Comparison of ENCODE assay signal across 1 cellular context in the genomic region with DNA sequence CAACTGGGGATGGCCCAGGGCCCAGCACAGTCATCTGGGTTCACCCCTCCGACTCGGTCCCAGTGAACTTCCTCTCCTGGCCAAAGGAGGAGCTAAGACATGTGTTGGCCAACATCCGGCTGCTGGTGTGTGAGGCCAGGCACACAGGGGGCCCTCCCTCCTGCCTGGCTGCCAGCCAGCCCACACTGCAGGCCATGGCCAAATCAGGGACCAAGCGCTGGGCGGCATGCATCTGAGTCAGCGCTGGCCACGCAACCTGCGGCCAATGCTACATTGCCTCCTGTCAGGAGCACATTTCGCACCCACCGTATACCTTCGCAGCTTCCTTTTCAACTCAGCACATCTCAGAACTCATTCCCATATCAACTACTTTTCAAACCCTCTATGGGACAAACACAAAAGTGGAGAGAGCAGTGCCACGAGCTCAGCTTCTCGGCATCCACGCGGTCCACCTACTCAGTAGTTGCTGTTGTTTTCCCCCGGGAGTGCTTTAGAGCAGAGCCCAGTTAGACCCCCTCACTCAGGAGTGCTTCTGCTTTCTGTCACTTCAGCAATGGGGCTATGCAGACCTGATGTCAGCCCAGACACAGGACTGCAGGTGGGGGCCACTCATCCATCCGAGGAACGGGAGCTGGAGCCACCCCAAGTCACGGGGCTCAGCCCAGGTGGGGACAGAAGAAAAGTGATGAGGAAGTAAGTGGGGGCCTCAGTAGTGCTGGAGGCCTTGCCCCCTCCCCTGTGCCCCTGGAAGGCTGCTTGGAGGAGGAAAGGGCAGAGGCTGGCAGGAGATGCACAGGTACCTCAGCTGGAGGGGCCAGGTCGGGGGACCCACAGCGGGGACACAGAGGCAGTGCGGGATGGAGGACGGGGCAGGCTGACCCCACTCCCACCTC.
TF ChIP-seq lines count a peak whose summit lies in the region.

No MANE protein-coding gene starts in this region.

TF ChIP-seq in HEK293, 187 proteins besides CTCF, POLR2A, EP300 and RAD21 (continued from another document and continues in another):
- no peak for TF ChIP-seq YY2 (tag by site-specific recombination; IDR thresholded peaks at IDR 0.05)
- no peak; the same call in 1 of the 2 replicates for TF ChIP-seq ZNF10 (tag by site-specific recombination; IDR thresholded peaks at IDR 0.05)
- no peak for TF ChIP-seq ZNF398 (tag by site-specific recombination; IDR thresholded peaks at IDR 0.05)
- peak; percentile 26; the same call in 1 of the 2 replicates for TF ChIP-seq ZNF341 (tag by site-specific recombination; IDR thresholded peaks at IDR 0.05; ENCODE audit: low read depth)
- TF ChIP-seq, protein P1, sequence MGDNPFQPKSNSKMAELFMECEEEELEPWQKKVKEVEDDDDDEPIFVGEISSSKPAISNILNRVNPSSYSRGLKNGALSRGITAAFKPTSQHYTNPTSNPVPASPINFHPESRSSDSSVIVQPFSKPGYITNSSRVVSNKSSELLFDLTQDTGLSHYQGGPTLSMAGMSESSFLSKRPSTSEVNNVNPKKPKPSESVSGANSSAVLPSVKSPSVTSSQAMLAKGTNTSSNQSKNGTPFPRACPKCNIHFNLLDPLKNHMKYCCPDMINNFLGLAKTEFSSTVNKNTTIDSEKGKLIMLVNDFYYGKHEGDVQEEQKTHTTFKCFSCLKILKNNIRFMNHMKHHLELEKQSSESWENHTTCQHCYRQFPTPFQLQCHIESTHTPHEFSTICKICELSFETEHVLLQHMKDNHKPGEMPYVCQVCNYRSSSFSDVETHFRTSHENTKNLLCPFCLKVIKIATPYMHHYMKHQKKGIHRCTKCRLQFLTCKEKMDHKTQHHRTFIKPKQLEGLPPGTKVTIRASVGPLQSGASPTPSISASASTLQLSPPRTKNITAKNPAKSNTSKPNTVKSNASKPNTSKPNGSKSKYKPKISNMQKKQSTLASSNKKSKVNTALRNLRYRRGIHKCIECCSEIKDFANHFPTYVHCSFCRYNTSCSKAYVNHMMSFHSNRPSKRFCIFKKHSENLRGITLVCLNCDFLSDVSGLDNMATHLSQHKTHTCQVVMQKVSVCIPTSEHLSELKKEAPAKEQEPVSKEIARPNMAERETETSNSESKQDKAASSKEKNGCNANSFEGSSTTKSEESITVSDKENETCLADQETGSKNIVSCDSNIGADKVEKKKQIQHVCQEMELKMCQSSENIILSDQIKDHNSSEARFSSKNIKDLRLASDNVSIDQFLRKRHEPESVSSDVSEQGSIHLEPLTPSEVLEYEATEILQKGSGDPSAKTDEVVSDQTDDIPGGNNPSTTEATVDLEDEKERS (tag by site-specific recombination; IDR thresholded peaks at IDR 0.05), result no peak
- no peak for TF ChIP-seq ZNF513 (tag by site-specific recombination; IDR thresholded peaks at IDR 0.05)
- TF ChIP-seq ZIC2 (tag by site-specific recombination; IDR thresholded peaks at IDR 0.05), result peak; percentile 86
- TF ChIP-seq ZNF146 (tag by site-specific recombination; IDR thresholded peaks at IDR 0.05), result no peak
- TF ChIP-seq SALL2 (tag by site-specific recombination; IDR thresholded peaks at IDR 0.05; ENCODE audit: borderline replicate concordance), result no peak
- TF ChIP-seq ZSCAN30 (tag by site-specific recombination; IDR thresholded peaks at IDR 0.05), result no peak
- peak; percentile 32; the same call in 1 of the 2 replicates for TF ChIP-seq ZFHX2 (tag by site-specific recombination; conservative IDR thresholded peaks at IDR 0.05)
- peak; percentile 53 for TF ChIP-seq KLF1 (tag by site-specific recombination; IDR thresholded peaks at IDR 0.05)
- TF ChIP-seq MYNN (tag by site-specific recombination; IDR thresholded peaks at IDR 0.05; ENCODE audit: borderline replicate concordance), result no peak
- TF ChIP-seq REPIN1 (tag by site-specific recombination; IDR thresholded peaks at IDR 0.05; ENCODE audit: low read depth), result no peak
- TF ChIP-seq ZNF48 (tag by site-specific recombination; IDR thresholded peaks at IDR 0.05), result no peak
- no peak for TF ChIP-seq ZNF223 (tag by site-specific recombination; IDR thresholded peaks at IDR 0.05)
- no peak for TF ChIP-seq ZNF555 (tag by site-specific recombination; conservative IDR thresholded peaks at IDR 0.05)
- no peak for TF ChIP-seq ZNF248 (tag by site-specific recombination; IDR thresholded peaks at IDR 0.05)
- TF ChIP-seq ZNF621 (tag by site-specific recombination; IDR thresholded peaks at IDR 0.05), result no peak
- TF ChIP-seq, protein P2, sequence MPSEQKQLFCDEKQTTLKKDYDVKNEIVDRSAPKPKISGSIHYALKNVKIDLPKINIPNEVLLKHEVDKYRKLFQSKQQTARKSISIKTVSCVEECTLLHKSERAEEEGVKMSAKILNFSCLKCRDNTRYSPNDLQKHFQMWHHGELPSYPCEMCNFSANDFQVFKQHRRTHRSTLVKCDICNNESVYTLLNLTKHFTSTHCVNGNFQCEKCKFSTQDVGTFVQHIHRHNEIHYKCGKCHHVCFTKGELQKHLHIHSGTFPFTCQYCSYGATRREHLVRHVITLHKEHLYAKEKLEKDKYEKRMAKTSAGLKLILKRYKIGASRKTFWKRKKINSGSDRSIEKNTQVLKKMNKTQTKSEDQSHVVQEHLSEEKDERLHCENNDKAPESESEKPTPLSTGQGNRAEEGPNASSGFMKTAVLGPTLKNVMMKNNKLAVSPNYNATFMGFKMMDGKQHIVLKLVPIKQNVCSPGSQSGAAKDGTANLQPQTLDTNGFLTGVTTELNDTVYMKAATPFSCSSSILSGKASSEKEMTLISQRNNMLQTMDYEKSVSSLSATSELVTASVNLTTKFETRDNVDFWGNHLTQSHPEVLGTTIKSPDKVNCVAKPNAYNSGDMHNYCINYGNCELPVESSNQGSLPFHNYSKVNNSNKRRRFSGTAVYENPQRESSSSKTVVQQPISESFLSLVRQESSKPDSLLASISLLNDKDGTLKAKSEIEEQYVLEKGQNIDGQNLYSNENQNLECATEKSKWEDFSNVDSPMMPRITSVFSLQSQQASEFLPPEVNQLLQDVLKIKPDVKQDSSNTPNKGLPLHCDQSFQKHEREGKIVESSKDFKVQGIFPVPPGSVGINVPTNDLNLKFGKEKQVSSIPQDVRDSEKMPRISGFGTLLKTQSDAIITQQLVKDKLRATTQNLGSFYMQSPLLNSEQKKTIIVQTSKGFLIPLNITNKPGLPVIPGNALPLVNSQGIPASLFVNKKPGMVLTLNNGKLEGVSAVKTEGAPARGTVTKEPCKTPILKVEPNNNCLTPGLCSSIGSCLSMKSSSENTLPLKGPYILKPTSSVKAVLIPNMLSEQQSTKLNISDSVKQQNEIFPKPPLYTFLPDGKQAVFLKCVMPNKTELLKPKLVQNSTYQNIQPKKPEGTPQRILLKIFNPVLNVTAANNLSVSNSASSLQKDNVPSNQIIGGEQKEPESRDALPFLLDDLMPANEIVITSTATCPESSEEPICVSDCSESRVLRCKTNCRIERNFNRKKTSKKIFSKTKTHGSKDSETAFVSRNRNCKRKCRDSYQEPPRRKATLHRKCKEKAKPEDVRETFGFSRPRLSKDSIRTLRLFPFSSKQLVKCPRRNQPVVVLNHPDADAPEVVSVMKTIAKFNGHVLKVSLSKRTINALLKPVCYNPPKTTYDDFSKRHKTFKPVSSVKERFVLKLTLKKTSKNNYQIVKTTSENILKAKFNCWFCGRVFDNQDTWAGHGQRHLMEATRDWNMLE (tag by site-specific recombination; conservative IDR thresholded peaks at IDR 0.05; ENCODE audit: low read depth), result 0 out of 2 replicates have a peak, but pooled peaks have one; percentile 22
- TF ChIP-seq ZNF211 (tag by site-specific recombination; IDR thresholded peaks at IDR 0.05; ENCODE audit: low read depth), result no peak
- TF ChIP-seq ZNF148 (tag by site-specific recombination; IDR thresholded peaks at IDR 0.05; ENCODE audit: borderline replicate concordance), result no peak
- TF ChIP-seq, protein P3, sequence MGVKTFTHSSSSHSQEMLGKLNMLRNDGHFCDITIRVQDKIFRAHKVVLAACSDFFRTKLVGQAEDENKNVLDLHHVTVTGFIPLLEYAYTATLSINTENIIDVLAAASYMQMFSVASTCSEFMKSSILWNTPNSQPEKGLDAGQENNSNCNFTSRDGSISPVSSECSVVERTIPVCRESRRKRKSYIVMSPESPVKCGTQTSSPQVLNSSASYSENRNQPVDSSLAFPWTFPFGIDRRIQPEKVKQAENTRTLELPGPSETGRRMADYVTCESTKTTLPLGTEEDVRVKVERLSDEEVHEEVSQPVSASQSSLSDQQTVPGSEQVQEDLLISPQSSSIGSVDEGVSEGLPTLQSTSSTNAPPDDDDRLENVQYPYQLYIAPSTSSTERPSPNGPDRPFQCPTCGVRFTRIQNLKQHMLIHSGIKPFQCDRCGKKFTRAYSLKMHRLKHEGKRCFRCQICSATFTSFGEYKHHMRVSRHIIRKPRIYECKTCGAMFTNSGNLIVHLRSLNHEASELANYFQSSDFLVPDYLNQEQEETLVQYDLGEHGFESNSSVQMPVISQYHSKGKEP (tag by site-specific recombination; IDR thresholded peaks at IDR 0.05), result 0 out of 2 replicates have a peak, but pooled peaks have one; percentile 43
- no peak for TF ChIP-seq ZNF416 (tag by site-specific recombination; IDR thresholded peaks at IDR 0.05)
- TF ChIP-seq BCL11A (tag by site-specific recombination; IDR thresholded peaks at IDR 0.05; ENCODE audit: low read depth), result no peak
- 0 out of 2 replicates have a peak, but pooled peaks have one; percentile 19 for TF ChIP-seq KLF16 (tag by site-specific recombination; IDR thresholded peaks at IDR 0.05)
- TF ChIP-seq, protein P4, sequence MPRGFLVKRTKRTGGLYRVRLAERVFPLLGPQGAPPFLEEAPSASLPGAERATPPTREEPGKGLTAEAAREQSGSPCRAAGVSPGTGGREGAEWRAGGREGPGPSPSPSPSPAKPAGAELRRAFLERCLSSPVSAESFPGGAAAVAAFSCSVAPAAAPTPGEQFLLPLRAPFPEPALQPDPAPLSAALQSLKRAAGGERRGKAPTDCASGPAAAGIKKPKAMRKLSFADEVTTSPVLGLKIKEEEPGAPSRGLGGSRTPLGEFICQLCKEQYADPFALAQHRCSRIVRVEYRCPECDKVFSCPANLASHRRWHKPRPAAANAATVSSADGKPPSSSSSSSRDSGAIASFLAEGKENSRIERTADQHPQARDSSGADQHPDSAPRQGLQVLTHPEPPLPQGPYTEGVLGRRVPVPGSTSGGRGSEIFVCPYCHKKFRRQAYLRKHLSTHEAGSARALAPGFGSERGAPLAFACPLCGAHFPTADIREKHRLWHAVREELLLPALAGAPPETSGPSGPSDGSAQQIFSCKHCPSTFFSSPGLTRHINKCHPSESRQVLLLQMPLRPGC (tag by site-specific recombination; IDR thresholded peaks at IDR 0.05), result no peak
- no peak for TF ChIP-seq ZNF664 (tag by site-specific recombination; IDR thresholded peaks at IDR 0.05)
- no peak for TF ChIP-seq ZSCAN5A (tag by site-specific recombination; IDR thresholded peaks at IDR 0.05)
- no peak for TF ChIP-seq ZNF37A (tag by site-specific recombination; IDR thresholded peaks at IDR 0.05)
- TF ChIP-seq ZNF629 (tag by site-specific recombination; IDR thresholded peaks at IDR 0.05), result no peak
- TF ChIP-seq ZNF544 (tag by site-specific recombination; IDR thresholded peaks at IDR 0.05), result no peak
- TF ChIP-seq ZNF624 (tag by site-specific recombination; IDR thresholded peaks at IDR 0.05), result no peak
- TF ChIP-seq ZBTB20 (tag by site-specific recombination; IDR thresholded peaks at IDR 0.05), result peak; percentile 34; the same call in 1 of the 2 replicates
